In the genomic region with DNA sequence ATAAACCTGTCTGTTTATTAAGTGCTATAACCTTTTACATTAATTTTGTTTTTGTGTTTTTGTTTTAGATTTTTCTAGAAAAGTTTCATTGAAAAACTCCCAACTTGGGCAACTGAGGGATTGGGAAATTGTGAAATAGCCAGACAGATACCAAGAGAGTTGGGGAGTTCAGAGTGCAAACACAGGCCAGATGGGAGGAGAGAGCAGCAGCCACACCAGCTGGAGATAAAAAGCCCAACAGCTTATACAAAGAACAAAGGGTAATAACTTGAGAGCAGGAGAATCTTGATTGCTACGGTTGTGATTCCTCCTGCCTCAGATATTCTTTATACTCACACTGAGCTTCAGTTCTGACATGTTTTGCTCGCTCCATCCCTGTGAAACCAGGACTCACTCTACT, we compare ENCODE assay signal across 19 cellular contexts.
"Had no signal": no experiment of that assay in that cellular context is flagged by ENCODE, and none has a peak within 500 bp of the region (broad histone marks: within the 10 kb centered on the region; RNA-seq: fewer than 3 reads in every experiment).

No MANE protein-coding gene starts in this region.

- H3K9me3 ChIP-seq: prostate gland, thyroid gland had no signal

- H3K36me3 Mint-ChIP-seq: brain had no signal

- H3K4me1 Mint-ChIP-seq: naive thymus-derived CD8-positive, alpha-beta T cell had no signal

- H3K27me3 ChIP-seq: heart right ventricle, right atrium auricular region, thyroid gland, upper lobe of right lung had no signal

- H3K36me3 ChIP-seq: heart right ventricle, lower lobe of right lung, prostate gland, right atrium auricular region, thyroid gland, upper lobe of right lung had no signal

- H3K4me1 ChIP-seq: heart right ventricle, lower lobe of right lung, prostate gland, right atrium auricular region, thyroid gland, upper lobe of right lung had no signal

- DNase-seq: activated CD4-positive, alpha-beta T cell treated with anti-CD3 and anti-CD28 coated beads, Interleukin-2, amount 50 U/mL, for 1 hour; activated T-cell treated with anti-CD3 and anti-CD28 coated beads, Interleukin-2, amount 50 U/mL, for 1 hour; aorta; heart right ventricle; left colon; lower lobe of right lung; naive thymus-derived CD8-positive, alpha-beta T cell; stimulated activated CD4-positive, alpha-beta T cell treated with anti-CD3 and anti-CD28 coated beads, Interleukin-12 subunit alpha, Interleukin-12 subunit beta, amount 100 ng/mL, for 4 hours; stimulated activated CD4-positive, alpha-beta T cell treated with anti-CD3 and anti-CD28 coated beads, Interleukin-4, amount 100 ng/mL, for 4 hours; stimulated activated naive CD8-positive, alpha-beta T cell treated with anti-CD3 and anti-CD28 coated beads, Interleukin-15, Interleukin-2, amounts not matched to agents 100 U/mL and 50 U/mL, for 24 hours; T-helper 9 cell; thyroid gland; upper lobe of right lung had no signal

- H3K27me3 Mint-ChIP-seq: brain; naive thymus-derived CD8-positive, alpha-beta T cell had no signal

- ATAC-seq: activated CD4-positive, CD25-positive, alpha-beta regulatory T cell treated with anti-CD3 and anti-CD28 coated beads, Interleukin-2, amount 50 U/mL, for 24 hours; activated naive CD4-positive, alpha-beta T cell treated with anti-CD3 and anti-CD28 coated beads, Interleukin-2, amount 50 U/mL, for 72 hours; heart right ventricle; left colon; lower lobe of right lung; naive thymus-derived CD8-positive, alpha-beta T cell; stimulated activated naive CD8-positive, alpha-beta T cell treated with anti-CD3 and anti-CD28 coated beads, Interleukin-15, Interleukin-2, amounts not matched to agents 100 U/mL and 50 U/mL, for 24 hours; upper lobe of right lung had no signal

- H3K27ac Mint-ChIP-seq: activated naive CD4-positive, alpha-beta T cell treated with anti-CD3 and anti-CD28 coated beads, Interleukin-2, amount 50 U/mL, for 72 hours; brain; naive thymus-derived CD8-positive, alpha-beta T cell had no signal

- H3K4me3 ChIP-seq: heart right ventricle, lower lobe of right lung, prostate gland, right atrium auricular region, thyroid gland, upper lobe of right lung had no signal

- H3K27ac ChIP-seq: heart right ventricle, lower lobe of right lung, prostate gland, right atrium auricular region, thyroid gland, upper lobe of right lung, VCaP had no signal

- H3K4me3 Mint-ChIP-seq: brain; naive thymus-derived CD8-positive, alpha-beta T cell had no signal
